ENCODE assay signal across 19 cellular contexts in the genomic region with DNA sequence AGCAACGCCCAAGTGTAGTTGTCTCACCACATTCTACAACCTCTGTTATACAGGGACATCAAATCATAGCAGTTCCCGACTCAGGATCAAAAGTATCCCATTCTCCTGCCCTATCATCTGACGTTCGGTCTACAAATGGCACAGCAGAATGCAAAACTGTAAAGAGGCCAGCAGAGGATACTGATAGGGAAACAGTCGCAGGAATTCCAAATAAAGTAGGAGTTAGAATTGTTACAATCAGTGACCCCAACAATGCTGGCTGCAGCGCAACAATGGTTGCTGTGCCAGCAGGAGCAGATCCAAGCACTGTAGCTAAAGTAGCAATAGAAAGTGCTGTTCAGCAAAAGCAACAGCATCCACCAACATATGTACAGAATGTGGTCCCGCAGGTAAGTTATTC.
DNase-seq lines count a peak whose midpoint lies in the region; ATAC-seq and TF ChIP-seq lines count a peak whose summit lies in the region.
"Had no signal": no experiment of that assay in that cellular context is flagged by ENCODE, and none has a peak within 500 bp of the region (broad histone marks: within the 10 kb centered on the region; RNA-seq: fewer than 3 reads in every experiment).

No MANE protein-coding gene starts in this region.

- no peak overlapping the region for H3K27ac Mint-ChIP-seq in naive thymus-derived CD4-positive, alpha-beta T cell
- H3K27ac Mint-ChIP-seq in osteocyte (ENCODE audit: unreplicated experiment): no peak overlapping the region
- H3K27ac Mint-ChIP-seq: B cell; CD4-positive, alpha-beta T cell had no signal

- 0 out of 2 replicates have a peak, but pooled peaks cover 4% of the 10 kb centered on the region for H3K79me2 ChIP-seq in DND-41 (ENCODE audit: insufficient read depth, low read length)

- no peak overlapping the region for H3K4me3 Mint-ChIP-seq in naive thymus-derived CD4-positive, alpha-beta T cell
- no peak overlapping the region for H3K4me3 Mint-ChIP-seq in osteocyte (ENCODE audit: unreplicated experiment)
- H3K4me3 Mint-ChIP-seq: B cell; CD4-positive, alpha-beta T cell; H9 had no signal

- no peaks in the 10 kb centered on the region; the same call in 1 of the 2 replicates for H4K20me1 ChIP-seq in DND-41 (ENCODE audit: insufficient read depth, low read length)

- peaks cover 0 to 5% (median 0%) of the 10 kb centered on the region in 7 donors for H3K4me1 Mint-ChIP-seq in naive thymus-derived CD4-positive, alpha-beta T cell
- H3K4me1 Mint-ChIP-seq in osteocyte (ENCODE audit: unreplicated experiment): no peaks in the 10 kb centered on the region
- H3K4me1 Mint-ChIP-seq: B cell, H9 had no signal

- WGBS in heart left ventricle, 4 donors: 39 to 56% (median 44%) methylated on average over 7 of the region's 7 CpGs
- WGBS in right cardiac atrium: 36% methylated on average over 7 of the region's 7 CpGs

- H3K4me2 ChIP-seq in DND-41 (ENCODE audit: insufficient read depth, low read length): no peak overlapping the region

- H3K27ac ChIP-seq in DND-41 (ENCODE audit: low read length): no peak overlapping the region
- H3K27ac ChIP-seq in heart left ventricle: peak overlapping the region in 4 of 12 donors; percentile 13 to 73 (median 48)
- H3K27ac ChIP-seq in right cardiac atrium (ENCODE audit: low read length): no peak overlapping the region
- no peak overlapping the region for H3K27ac ChIP-seq in naive thymus-derived CD4-positive, alpha-beta T cell (ENCODE audit: low read depth, low read length)
- H3K27ac ChIP-seq: HL-60 had no signal

- DNase-seq in DND-41 (no peak), fibroblast of pulmonary artery (ENCODE audit: low read depth) (peak; percentile 3), heart left ventricle (peak in 4 of 5 donors; percentile 36 to 50 (median 44)), right cardiac atrium (peak; percentile 24 to 79 (median 77)), epidermal melanocyte (ENCODE audit: insufficient read length, low spot score) (no peak), osteocyte (ENCODE audit: extremely low spot score, unreplicated experiment) (no peak), GM03348 (ENCODE audit: low spot score) (no peak)
- DNase-seq in naive thymus-derived CD4-positive, alpha-beta T cell: no peak
- DNase-seq: ACHN; C1 segment of cervical spinal cord; Calu3; CD4-positive, alpha-beta T cell; DMS 273 treated with DMSO at 0.1 percent for 48 hours; DMS79; EL; GOT3; H9 had no signal

- H3K4me3 ChIP-seq in DND-41 (ENCODE audit: low read depth in 1 of 2, low read length in 2 of 2) (no peak overlapping the region), fibroblast of pulmonary artery (replicated peaks; ENCODE audit: low read depth, low read length) (no peak overlapping the region), heart left ventricle (no peak overlapping the region), right cardiac atrium (ENCODE audit: low read length) (no peak overlapping the region)
- H3K4me3 ChIP-seq in naive thymus-derived CD4-positive, alpha-beta T cell (ENCODE audit: low read length): no peak overlapping the region

- POLR2A ChIA-PET in naive thymus-derived CD4-positive, alpha-beta T cell (lab: Charles Lee): no interaction called here

- H2AFZ ChIP-seq in DND-41 (ENCODE audit: low read depth, low read length): no peak overlapping the region

- H3K36me3 ChIP-seq in DND-41 (ENCODE audit: insufficient read depth, low read length): peaks cover 74% of the 10 kb centered on the region
- peaks cover 0 to 69% (median 43%) of the 10 kb centered on the region in 9 donors for H3K36me3 ChIP-seq in heart left ventricle
- peaks cover 0 to 36% (median 12%) of the 10 kb centered on the region in 3 experiments for H3K36me3 ChIP-seq in naive thymus-derived CD4-positive, alpha-beta T cell (ENCODE audit: control insufficient read depth in 2 of 3, insufficient read depth in 3 of 3, low read length in 3 of 3)

- no peak for TF ChIP-seq POLR2A in heart left ventricle (IDR thresholded peaks at IDR 0.05)

- CTCF ChIA-PET in naive thymus-derived CD4-positive, alpha-beta T cell (lab: Charles Lee): no interaction called here

- TF ChIP-seq CTCF in DND-41 (IDR thresholded peaks at IDR 0.05; ENCODE audit: borderline replicate concordance, extremely low read depth, low read length, poor library complexity, severe bottlenecking): no peak
- no peak for TF ChIP-seq CTCF in fibroblast of pulmonary artery (IDR thresholded peaks at IDR 0.05; ENCODE audit: low read length, missing control alignments)
- TF ChIP-seq CTCF in heart left ventricle (IDR thresholded peaks at IDR 0.05): no peak
- TF ChIP-seq CTCF in osteocyte (IDR thresholded peaks at IDR 0.05): no peak

- H3K27me3 Mint-ChIP-seq in naive thymus-derived CD4-positive, alpha-beta T cell: no peaks in the 10 kb centered on the region
- H3K27me3 Mint-ChIP-seq in osteocyte (ENCODE audit: unreplicated experiment): no peaks in the 10 kb centered on the region
- H3K27me3 Mint-ChIP-seq: B cell; CD4-positive, alpha-beta T cell had no signal

- H3K9ac ChIP-seq in DND-41 (ENCODE audit: low read depth, low read length): no peak overlapping the region

- H3K9me3 ChIP-seq in DND-41 (ENCODE audit: insufficient read depth, low read length, severe bottlenecking) (no peaks in the 10 kb centered on the region), heart left ventricle (no peaks in the 10 kb centered on the region), right cardiac atrium (ENCODE audit: control insufficient read depth, low read length) (no peaks in the 10 kb centered on the region)
- no peaks in the 10 kb centered on the region for H3K9me3 ChIP-seq in naive thymus-derived CD4-positive, alpha-beta T cell (ENCODE audit: control insufficient read depth in 2 of 3, low read length in 3 of 3)

- ATAC-seq in DND-41 (ENCODE audit: insufficient read depth, low read depth) (peak; percentile 31; the same call in 1 of the 3 replicates), heart left ventricle (peak; percentile 86 to 93 (median 88)), right cardiac atrium (peak; percentile 79 to 87)
- ATAC-seq in naive thymus-derived CD4-positive, alpha-beta T cell: no peak

- peaks cover 30 to 56% (median 47%) of the 10 kb centered on the region in 5 donors for H3K36me3 Mint-ChIP-seq in naive thymus-derived CD4-positive, alpha-beta T cell
- peaks cover 50% of the 10 kb centered on the region for H3K36me3 Mint-ChIP-seq in osteocyte (ENCODE audit: unreplicated experiment)

- intact Hi-C loops in heart left ventricle (cut with DNase I): no loop called here
- intact Hi-C loops in right cardiac atrium (cut with DNase I): no loop called here
- intact Hi-C loops in naive thymus-derived CD4-positive, alpha-beta T cell (cut with micrococcal nuclease): no loop called here

- H3K4me1 ChIP-seq in DND-41 (ENCODE audit: insufficient read depth, low read length) (no peaks in the 10 kb centered on the region), heart left ventricle (peaks cover 0 to 23% (median 11%) of the 10 kb centered on the region in 12 donors), right cardiac atrium (ENCODE audit: control insufficient read depth, insufficient read depth, low read length) (peaks cover 6% of the 10 kb centered on the region)
- H3K4me1 ChIP-seq in naive thymus-derived CD4-positive, alpha-beta T cell (ENCODE audit: control insufficient read depth in 2 of 2, insufficient read depth in 2 of 2, low read length in 2 of 2): no peaks in the 10 kb centered on the region

- H3K9me3 Mint-ChIP-seq in naive thymus-derived CD4-positive, alpha-beta T cell: no peaks in the 10 kb centered on the region
- no peaks in the 10 kb centered on the region for H3K9me3 Mint-ChIP-seq in osteocyte (ENCODE audit: unreplicated experiment)
- H3K9me3 Mint-ChIP-seq: CD4-positive, alpha-beta T cell; H9 had no signal

- no peaks in the 10 kb centered on the region for H3K27me3 ChIP-seq in DND-41 (ENCODE audit: insufficient read depth, low read length, poor library complexity)
- no peaks in the 10 kb centered on the region for H3K27me3 ChIP-seq in heart left ventricle
- H3K27me3 ChIP-seq in right cardiac atrium (ENCODE audit: control insufficient read depth, insufficient read depth): no peaks in the 10 kb centered on the region
- no peaks in the 10 kb centered on the region for H3K27me3 ChIP-seq in naive thymus-derived CD4-positive, alpha-beta T cell (ENCODE audit: control insufficient read depth in 2 of 2, insufficient read depth in 2 of 2, low read length in 2 of 2)

Comparison
In these comparisons a context has a peak if more than half of its experiments do, and no peak if none do; other contexts are left out.
1. DNase-seq: peak in fibroblast of pulmonary artery (single experiment), heart left ventricle (4 of 5) and right cardiac atrium (3 of 3); none in DND-41 (single experiment), naive thymus-derived CD4-positive, alpha-beta T cell (0 of 9), epidermal melanocyte (single experiment), osteocyte (single experiment) and GM03348 (single experiment).